8 cellular contexts compared by ENCODE assay signal in genomic region chr1:228902781-228903572, GRCh38.
A peak's percentile ranks its signal among the peaks of the same experiment; 100 is the strongest.
DNase-seq lines count a peak whose midpoint lies in the region; ATAC-seq and TF ChIP-seq lines count a peak whose summit lies in the region.

No MANE protein-coding gene starts in this region.

- intact Hi-C loops in colonic mucosa (cut with DNase I) = no loop called here

- peak; percentile 73 for DNase-seq in NCI-H2107 (lab: John Stamatoyannopoulos, UW)
- DNase-seq in colonic mucosa = peak; percentile 83
- DNase-seq in lung (ENCODE audit: low spot score) = peak; percentile 77
- peak; percentile 90 for DNase-seq in ureter (ENCODE audit: low spot score)
- DNase-seq in effector CD8-positive, alpha-beta T cell (lab: John Stamatoyannopoulos, UW) = no peak

- no peak overlapping the region for H3K4me3 ChIP-seq in BLaER1
- no peak overlapping the region for H3K4me3 ChIP-seq in colonic mucosa
- no peak overlapping the region for H3K4me3 ChIP-seq in lung

- ATAC-seq in lung (ENCODE audit: insufficient read depth, low FRiP score) (peak; percentile 54), GM18858 (IDR thresholded peaks at IDR 0.05; ENCODE audit: unreplicated experiment) (no peak), HG02610 (IDR thresholded peaks at IDR 0.05; ENCODE audit: unreplicated experiment) (no peak)

- TF ChIP-seq CTCF in colonic mucosa (IDR thresholded peaks at IDR 0.05) = no peak
- no peak for TF ChIP-seq CTCF in lung (IDR thresholded peaks at IDR 0.05; ENCODE audit: control extremely low read depth, extremely low read depth)

- H3K4me1 ChIP-seq in BLaER1 = peaks cover 28% of the 10 kb centered on the region
- H3K4me1 ChIP-seq in colonic mucosa = no peaks in the 10 kb centered on the region
- H3K4me1 ChIP-seq in lung (ENCODE audit: control insufficient read depth in 2 of 2, insufficient read depth in 2 of 2, low read length in 2 of 2) = peaks cover 0 to 9% of the 10 kb centered on the region in 2 donors

- H3K27ac ChIP-seq in BLaER1 (no peak overlapping the region), colonic mucosa (peak overlapping the region; percentile 35), lung (ENCODE audit: low read depth in 1 of 2, low read length in 1 of 2) (peak overlapping the region in 1 of 2 donors; percentile 70)

- H3K4me2 ChIP-seq in BLaER1 = peak overlapping the region; percentile 65

- H3K27me3 ChIP-seq in BLaER1 (no peaks in the 10 kb centered on the region; the same call in 1 of the 2 replicates), colonic mucosa (no peaks in the 10 kb centered on the region), lung (ENCODE audit: control insufficient read depth, insufficient read depth) (no peaks in the 10 kb centered on the region)

- H3K36me3 ChIP-seq in BLaER1 = no peaks in the 10 kb centered on the region
- H3K36me3 ChIP-seq in colonic mucosa = no peaks in the 10 kb centered on the region
- no peaks in the 10 kb centered on the region for H3K36me3 ChIP-seq in lung (ENCODE audit: control insufficient read depth in 2 of 2, insufficient read depth in 2 of 2, low read length in 2 of 2)

- no peaks in the 10 kb centered on the region for H3K9me3 ChIP-seq in BLaER1
- H3K9me3 ChIP-seq in colonic mucosa = no peaks in the 10 kb centered on the region
- peaks cover 0 to 2% of the 10 kb centered on the region in 2 donors for H3K9me3 ChIP-seq in lung (ENCODE audit: control insufficient read depth in 2 of 2, insufficient read depth in 1 of 2, low read length in 1 of 2)

- 63 to 82% methylated on average over 15 of the region's 15 CpGs for WGBS in lung, 2 donors

- H3K9ac ChIP-seq in BLaER1 = no peak overlapping the region
- H3K9ac ChIP-seq in colonic mucosa (ENCODE audit: low read depth in 2 of 2, low read length in 2 of 2) = no peak overlapping the region

- no peaks in the 10 kb centered on the region for H4K20me1 ChIP-seq in BLaER1
